ENCODE assay signal across 1 cellular context in genomic region chr15:67792250-67792942, GRCh38.
TF ChIP-seq lines count a peak whose summit lies in the region.

No MANE protein-coding gene starts in this region.

TF ChIP-seq in SK-N-SH, 30 proteins besides CTCF, POLR2A, EP300 and RAD21 (continued from another document):
- TF ChIP-seq RXRA (IDR thresholded peaks at IDR 0.05; ENCODE audit: borderline replicate concordance, low read depth) (no peak), REST (IDR thresholded peaks at IDR 0.05; ENCODE audit: low read depth, low read length) (no peak), TEAD4 (IDR thresholded peaks at IDR 0.05; ENCODE audit: borderline replicate concordance, insufficient read depth) (peak; percentile 79; the same call in 1 of the 2 replicates), RFX5 (IDR thresholded peaks at IDR 0.05; ENCODE audit: low read length) (no peak), GABPA (IDR thresholded peaks at IDR 0.05; ENCODE audit: low read depth) (no peak), RCOR1 (IDR thresholded peaks at IDR 0.05; ENCODE audit: low read length) (no peak), FOXM1 (IDR thresholded peaks at IDR 0.05; ENCODE audit: low read depth) (no peak), POLR2AphosphoS5 (IDR thresholded peaks at IDR 0.05; ENCODE audit: low read depth, low read length) (peak; percentile 44; the same call in 1 of the 2 replicates), ELF1 (IDR thresholded peaks at IDR 0.05) (no peak), PBX3 (IDR thresholded peaks at IDR 0.05) (peak; percentile 94), ZBTB33 (IDR thresholded peaks at IDR 0.05; ENCODE audit: borderline replicate concordance, low read depth) (0 out of 2 replicates have a peak, but pooled peaks have one; percentile 26), JUND (IDR thresholded peaks at IDR 0.05) (peak; percentile 88)
